Comparison of ENCODE assay signal across 10 cellular contexts in the genomic region with DNA sequence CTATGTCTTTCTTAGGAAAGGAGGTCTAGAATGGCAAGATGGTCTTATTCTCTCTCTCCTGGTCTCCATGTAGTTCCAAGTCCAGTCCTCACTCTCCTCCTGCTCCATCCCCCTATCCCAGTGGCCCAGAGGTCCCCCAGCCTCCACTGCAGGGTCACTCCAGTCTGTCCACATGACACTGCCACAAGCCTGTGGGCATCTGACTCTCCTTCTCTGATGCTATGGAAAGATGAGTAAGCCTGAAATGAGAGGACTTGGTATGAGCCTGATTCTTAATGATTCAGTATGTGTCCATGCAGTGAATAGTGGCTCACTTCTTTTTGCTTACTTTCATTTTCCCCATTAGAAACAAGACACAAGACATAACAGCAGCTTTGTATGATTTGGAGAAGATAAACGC.
A peak's percentile ranks its signal among the peaks of the same experiment; 100 is the strongest.
DNase-seq lines count a peak whose midpoint lies in the region; ATAC-seq, FAIRE-seq and TF ChIP-seq lines count a peak whose summit lies in the region.
"Had no signal": no experiment of that assay in that cellular context is flagged by ENCODE, and none has a peak within 500 bp of the region (broad histone marks: within the 10 kb centered on the region; RNA-seq: fewer than 3 reads in every experiment).

No MANE protein-coding gene starts in this region.

- TF ChIP-seq CTCF in WI38 (IDR thresholded peaks at IDR 0.05; ENCODE audit: low read depth, low read length) (no peak), tibial artery (IDR thresholded peaks at IDR 0.05) (no peak)

- intact Hi-C loops in tibial artery (cut with DNase I; ENCODE audit: low total_unique reads): no loop called here

- H3K4me1 ChIP-seq in tibial artery (peaks cover 0 to 43% (median 11%) of the 10 kb centered on the region in 4 donors), small intestine (ENCODE audit: control insufficient read depth in 2 of 2, insufficient read depth in 1 of 2, low read depth in 1 of 2, low read length in 1 of 2) (no peaks in the 10 kb centered on the region)

- peak overlapping the region; percentile 44 for H3K4me3 ChIP-seq in WI38 (ENCODE audit: low read depth, low read length)
- H3K4me3 ChIP-seq in tibial artery: no peak overlapping the region
- H3K4me3 ChIP-seq in small intestine (ENCODE audit: low read depth in 1 of 2, low read length in 2 of 2): no peak overlapping the region

- TF ChIP-seq POLR2A in H54 (IDR thresholded peaks at IDR 0.05; ENCODE audit: low read depth, low read length): no peak

- H3K27me3 ChIP-seq in tibial artery (no peaks in the 10 kb centered on the region), small intestine (ENCODE audit: control insufficient read depth in 2 of 2, insufficient read depth in 2 of 2, low read length in 2 of 2) (no peaks in the 10 kb centered on the region)

- peak overlapping the region; percentile 65 to 78 for H3K27ac ChIP-seq in tibial artery
- peak overlapping the region in 1 of 2 donors; percentile 37 for H3K27ac ChIP-seq in small intestine (ENCODE audit: low read depth in 1 of 2, low read length in 1 of 2)

- DNase-seq in H54 (ENCODE audit: insufficient read length, low spot score) (peak; percentile 11), fibroblast of peridontal ligament (ENCODE audit: extremely low read depth) (peak; percentile 85), tibial artery (no peak), small intestine (no peak)
- DNase-seq: NCI-H526; stimulated activated naive CD8-positive, alpha-beta T cell treated with anti-CD3 and anti-CD28 coated beads, Interleukin-15, Interleukin-2, amounts not matched to agents 100 U/mL and 50 U/mL, for 24 hours; T-helper 17 cell had no signal

- FAIRE-seq in H54 (lab: Jason Lieb, UNC) (peak; percentile 69), small intestine (lab: Jason Lieb, UNC) (no peak)

- ATAC-seq in HG03045 (IDR thresholded peaks at IDR 0.05; ENCODE audit: unreplicated experiment) (no peak), HG03280 (IDR thresholded peaks at IDR 0.05; ENCODE audit: unreplicated experiment) (no peak)
- ATAC-seq: stimulated activated naive CD8-positive, alpha-beta T cell treated with anti-CD3 and anti-CD28 coated beads, Interleukin-15, Interleukin-2, amounts not matched to agents 100 U/mL and 50 U/mL, for 24 hours; T-helper 17 cell had no signal

- H3K9me3 ChIP-seq in tibial artery (no peaks in the 10 kb centered on the region), small intestine (ENCODE audit: control insufficient read depth, low read depth) (no peaks in the 10 kb centered on the region)

- H3K36me3 ChIP-seq in tibial artery (no peaks in the 10 kb centered on the region), small intestine (ENCODE audit: control insufficient read depth in 2 of 2, insufficient read depth in 2 of 2, low read length in 2 of 2) (no peaks in the 10 kb centered on the region)

- 64 to 91% (median 68%) methylated on average over 1 of the region's 1 CpG for WGBS in small intestine, 3 donors

Comparison
In these comparisons a context has a peak if more than half of its experiments do, and no peak if none do; other contexts are left out.
1. DNase-seq: peak in H54 (single experiment) and fibroblast of peridontal ligament (single experiment); none in tibial artery (0 of 2) and small intestine (single experiment).